Comparison of ENCODE assay signal across 18 cellular contexts in the genomic region with DNA sequence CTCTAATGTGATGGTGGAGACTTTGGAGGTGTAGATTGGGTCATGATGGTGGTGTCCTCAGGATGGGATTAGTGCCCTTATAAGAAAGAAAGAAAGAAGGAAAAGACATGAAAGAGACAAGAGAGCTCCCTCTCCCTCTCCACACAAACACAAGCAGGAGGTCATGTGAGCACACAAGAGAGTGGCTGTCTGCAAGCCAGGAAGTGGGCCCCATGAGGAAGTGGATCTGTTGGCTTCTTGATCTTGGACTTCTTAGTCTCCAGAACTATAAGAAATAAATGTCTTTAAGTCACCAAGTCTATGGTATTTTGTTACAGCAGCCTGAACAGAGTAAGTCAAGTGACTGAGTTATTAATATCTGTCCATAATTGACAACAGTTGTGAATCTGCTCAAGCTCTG. TPM values are rescaled to one million over a fixed set of nuclear protein-coding genes. Genes with fewer than 3 reads are reported as not detected.
DNase-seq lines count a peak whose midpoint lies in the region; ATAC-seq and TF ChIP-seq lines count a peak whose summit lies in the region.
"Had no signal": no experiment of that assay in that cellular context is flagged by ENCODE, and none has a peak within 500 bp of the region (broad histone marks: within the 10 kb centered on the region; RNA-seq: fewer than 3 reads in every experiment).

No MANE protein-coding gene starts in this region.

- no peak for ATAC-seq in HG02981 (IDR thresholded peaks at IDR 0.05; ENCODE audit: unreplicated experiment)

- H3K4me1 Mint-ChIP-seq in dendritic cell treated with granulocyte-macrophage colony-stimulating factor and Interleukin-4, amounts not matched to agents 40 ng/mL and 50 ng/mL, for 4 days (ENCODE audit: low read depth): peaks cover 34% of the 10 kb centered on the region
- peaks cover 43% of the 10 kb centered on the region for H3K4me1 Mint-ChIP-seq in activated T-helper 2 cell treated with anti-CD3 and anti-CD28 coated beads, Interferon-gamma antibody, Interleukin-2, Interleukin-4, amounts not matched to agents 10 μg/mL and 5 μg/mL and 100 μg/mL, durations not matched to agents 14 hours and 24 hours and 36 hours (ENCODE audit: low read depth)

- DNase-seq in CD1c-positive myeloid dendritic cell (ENCODE audit: extremely low spot score) (peak; percentile 29), HL-60 (ENCODE audit: low read depth in 1 of 2, low spot score in 1 of 2) (peak in 1 of 2 experiments; percentile 61), NOMO-1 treated with dmso at 0.1 percent for 144 hours (lab: John Stamatoyannopoulos, UW; ENCODE audit: unreplicated experiment) (peak; percentile 34), cerebellar cortex (ENCODE audit: low spot score) (no peak), ureter (ENCODE audit: low spot score) (no peak)
- DNase-seq in activated T-helper 2 cell treated with anti-CD3 and anti-CD28 coated beads, Interferon-gamma antibody, Interleukin-2, Interleukin-4, amounts not matched to agents 10 μg/mL and 5 μg/mL and 100 μg/mL, durations not matched to agents 14 hours and 24 hours and 36 hours (ENCODE audit: low spot score): no peak
- DNase-seq: activated CD4-positive, CD25-positive, alpha-beta regulatory T cell treated with anti-CD3 and anti-CD28 coated beads, Interleukin-2, amount 50 U/mL, for 72 hours; activated T-cell treated with anti-CD3 and anti-CD28 coated beads, Interleukin-2, amount 50 U/mL, for 48 hours; CD8-positive, alpha-beta memory T cell; islet precursor cell; NCI-H1436; NCI-H510A; NK-92 treated with Interleukin-12 subunit alpha and Interleukin-12 subunit beta, amount 100 ng/mL, for 24 hours; trophoblast cell had no signal

- H3K4me3 ChIP-seq in HL-60 (replicated peaks; ENCODE audit: insufficient read depth, low read length): no peak overlapping the region
- H3K4me3 ChIP-seq: ascending aorta had no signal

- peaks cover 11% of the 10 kb centered on the region for H3K9me3 Mint-ChIP-seq in dendritic cell treated with granulocyte-macrophage colony-stimulating factor and Interleukin-4, amounts not matched to agents 40 ng/mL and 50 ng/mL, for 4 days
- peaks cover 28% of the 10 kb centered on the region for H3K9me3 Mint-ChIP-seq in activated T-helper 2 cell treated with anti-CD3 and anti-CD28 coated beads, Interferon-gamma antibody, Interleukin-2, Interleukin-4, amounts not matched to agents 10 μg/mL and 5 μg/mL and 100 μg/mL, durations not matched to agents 14 hours and 24 hours and 36 hours

- no peaks in the 10 kb centered on the region for H3K27me3 Mint-ChIP-seq in dendritic cell treated with granulocyte-macrophage colony-stimulating factor and Interleukin-4, amounts not matched to agents 40 ng/mL and 50 ng/mL, for 4 days
- H3K27me3 Mint-ChIP-seq in activated T-helper 2 cell treated with anti-CD3 and anti-CD28 coated beads, Interferon-gamma antibody, Interleukin-2, Interleukin-4, amounts not matched to agents 10 μg/mL and 5 μg/mL and 100 μg/mL, durations not matched to agents 14 hours and 24 hours and 36 hours (ENCODE audit: low read depth): no peaks in the 10 kb centered on the region
- H3K27me3 Mint-ChIP-seq: activated naive CD4-positive, alpha-beta T cell treated with anti-CD3 and anti-CD28 coated beads, Interleukin-2, amount 50 U/mL, for 24 hours; CD8-positive, alpha-beta memory T cell had no signal

- peak overlapping the region; percentile 74 for H3K27ac ChIP-seq in HL-60 (replicated peaks)
- H3K27ac ChIP-seq: ascending aorta had no signal

- no peak overlapping the region for H3K4me3 Mint-ChIP-seq in dendritic cell treated with granulocyte-macrophage colony-stimulating factor and Interleukin-4, amounts not matched to agents 40 ng/mL and 50 ng/mL, for 4 days
- H3K4me3 Mint-ChIP-seq in activated T-helper 2 cell treated with anti-CD3 and anti-CD28 coated beads, Interferon-gamma antibody, Interleukin-2, Interleukin-4, amounts not matched to agents 10 μg/mL and 5 μg/mL and 100 μg/mL, durations not matched to agents 14 hours and 24 hours and 36 hours (ENCODE audit: low read depth): no peak overlapping the region
- H3K4me3 Mint-ChIP-seq: activated naive CD4-positive, alpha-beta T cell treated with anti-CD3 and anti-CD28 coated beads, Interleukin-2, amount 50 U/mL, for 24 hours; CD8-positive, alpha-beta memory T cell had no signal

- H3K27ac Mint-ChIP-seq in dendritic cell treated with granulocyte-macrophage colony-stimulating factor and Interleukin-4, amounts not matched to agents 40 ng/mL and 50 ng/mL, for 4 days: peak overlapping the region; percentile 57
- H3K27ac Mint-ChIP-seq in activated T-helper 2 cell treated with anti-CD3 and anti-CD28 coated beads, Interferon-gamma antibody, Interleukin-2, Interleukin-4, amounts not matched to agents 10 μg/mL and 5 μg/mL and 100 μg/mL, durations not matched to agents 14 hours and 24 hours and 36 hours: no peak overlapping the region
- H3K27ac Mint-ChIP-seq: activated naive CD4-positive, alpha-beta T cell treated with anti-CD3 and anti-CD28 coated beads, Interleukin-2, amount 50 U/mL, for 24 hours had no signal

- no peak for TF ChIP-seq CTCF in HL-60 (IDR thresholded peaks at IDR 0.05; ENCODE audit: insufficient read depth, low read length)

- H3K36me3 Mint-ChIP-seq in dendritic cell treated with granulocyte-macrophage colony-stimulating factor and Interleukin-4, amounts not matched to agents 40 ng/mL and 50 ng/mL, for 4 days (ENCODE audit: low read depth): peaks cover 78% of the 10 kb centered on the region
- peaks cover 81% of the 10 kb centered on the region for H3K36me3 Mint-ChIP-seq in activated T-helper 2 cell treated with anti-CD3 and anti-CD28 coated beads, Interferon-gamma antibody, Interleukin-2, Interleukin-4, amounts not matched to agents 10 μg/mL and 5 μg/mL and 100 μg/mL, durations not matched to agents 14 hours and 24 hours and 36 hours (ENCODE audit: low read depth)

- no peaks in the 10 kb centered on the region for H3K27me3 ChIP-seq in HL-60 (ENCODE audit: insufficient read depth, poor library complexity, severe bottlenecking)
- H3K27me3 ChIP-seq: ascending aorta had no signal

- intact Hi-C loops in dendritic cell treated with granulocyte-macrophage colony-stimulating factor and Interleukin-4, amounts not matched to agents 40 ng/mL and 50 ng/mL, for 4 days (cut with micrococcal nuclease): no loop called here
- intact Hi-C loops in activated T-helper 2 cell treated with anti-CD3 and anti-CD28 coated beads, Interferon-gamma antibody, Interleukin-2, Interleukin-4, amounts not matched to agents 10 μg/mL and 5 μg/mL and 100 μg/mL, durations not matched to agents 14 hours and 24 hours and 36 hours (cut with micrococcal nuclease): no loop called here

RNA-seq across cellular contexts. Expression of gene IQCB1, which starts 17.1 kb away (rescaled TPM):
- 43.4 and 44.0 TPM in 2 replicates for total RNA-seq in activated T-helper 2 cell treated with anti-CD3 and anti-CD28 coated beads, Interferon-gamma antibody, Interleukin-2, Interleukin-4, amounts not matched to agents 10 μg/mL and 5 μg/mL and 100 μg/mL, durations not matched to agents 14 hours and 24 hours and 36 hours
- 37.2 TPM for total RNA-seq in ureter

RNA-seq across cellular contexts. Expression of gene EAF2, which starts 17.3 kb away (rescaled TPM):
- total RNA-seq in activated T-helper 2 cell treated with anti-CD3 and anti-CD28 coated beads, Interferon-gamma antibody, Interleukin-2, Interleukin-4, amounts not matched to agents 10 μg/mL and 5 μg/mL and 100 μg/mL, durations not matched to agents 14 hours and 24 hours and 36 hours: 18.5 and 19.2 TPM in 2 replicates
- total RNA-seq in ureter: 9.3 TPM

Comparison
In these comparisons a context has a peak if more than half of its experiments do, and no peak if none do; other contexts are left out.
1. DNase-seq: peak in CD1c-positive myeloid dendritic cell (single experiment) and NOMO-1 treated with dmso at 0.1 percent for 144 hours (single experiment); none in activated T-helper 2 cell treated with anti-CD3 and anti-CD28 coated beads, Interferon-gamma antibody, Interleukin-2, Interleukin-4, amounts not matched to agents 10 μg/mL and 5 μg/mL and 100 μg/mL, durations not matched to agents 14 hours and 24 hours and 36 hours (single experiment), cerebellar cortex (single experiment) and ureter (single experiment).